8 cellular contexts compared by ENCODE assay signal in genomic region chr3:4980229-4981159, GRCh38. TPM values are rescaled to one million over a fixed set of nuclear protein-coding genes. Genes with fewer than 3 reads are reported as not detected.
A peak's percentile ranks its signal among the peaks of the same experiment; 100 is the strongest.
DNase-seq lines count a peak whose midpoint lies in the region; ATAC-seq and TF ChIP-seq lines count a peak whose summit lies in the region.

No MANE protein-coding gene starts in this region.

- H3K9me3 Mint-ChIP-seq in activated T-helper 17 cell treated with anti-CD3 and anti-CD28 coated beads, Interleukin-2, amount 50 U/mL, for 72 hours, result no peaks in the 10 kb centered on the region
- H3K9me3 Mint-ChIP-seq in naive thymus-derived CD8-positive, alpha-beta T cell, result no peaks in the 10 kb centered on the region
- H3K9me3 Mint-ChIP-seq in stimulated activated memory B cell treated with anti-CD40 and anti-IgM and Interleukin-4, amounts not matched to agents 10 μg/mL and 1 μg/mL and 100 μg/mL, for 72 hours, result no peaks in the 10 kb centered on the region

- peaks cover 84% of the 10 kb centered on the region for H3K36me3 Mint-ChIP-seq in activated T-helper 17 cell treated with anti-CD3 and anti-CD28 coated beads, Interleukin-2, amount 50 U/mL, for 72 hours (ENCODE audit: low read depth)
- H3K36me3 Mint-ChIP-seq in naive thymus-derived CD8-positive, alpha-beta T cell, result peaks cover 0 to 21% (median 4%) of the 10 kb centered on the region in 3 donors
- H3K36me3 Mint-ChIP-seq in stimulated activated memory B cell treated with anti-CD40 and anti-IgM and Interleukin-4, amounts not matched to agents 10 μg/mL and 1 μg/mL and 100 μg/mL, for 72 hours, result peaks cover 54% of the 10 kb centered on the region

- peak overlapping the region; percentile 99 for H3K9ac ChIP-seq in fibroblast of lung (ENCODE audit: insufficient read depth, low read length)

- H3K4me1 Mint-ChIP-seq in activated T-helper 17 cell treated with anti-CD3 and anti-CD28 coated beads, Interleukin-2, amount 50 U/mL, for 72 hours, result peaks cover 30% of the 10 kb centered on the region
- H3K4me1 Mint-ChIP-seq in naive thymus-derived CD8-positive, alpha-beta T cell, result peaks cover 21 to 77% (median 59%) of the 10 kb centered on the region in 4 donors
- H3K4me1 Mint-ChIP-seq in stimulated activated memory B cell treated with anti-CD40 and anti-IgM and Interleukin-4, amounts not matched to agents 10 μg/mL and 1 μg/mL and 100 μg/mL, for 72 hours, result peaks cover 61% of the 10 kb centered on the region

- peak overlapping the region; percentile 75 to 97 (median 80) for H3K4me3 ChIP-seq in fibroblast of lung (replicated peaks in 1 of 4; ENCODE audit: control extremely low read depth in 1 of 4, insufficient read depth in 1 of 4, low read depth in 3 of 4, low read length in 4 of 4)

- POLR2A ChIA-PET in naive thymus-derived CD8-positive, alpha-beta T cell (lab: Charles Lee), result interaction anchor here (0.6 to 1.1 kb wide), 3 partner anchors 20 to 159 kb away, joined by 4 to 6 read pairs (median 4); no protein-coding TSS in a partner anchor

- peaks cover 34% of the 10 kb centered on the region for H3K79me2 ChIP-seq in fibroblast of lung (ENCODE audit: control insufficient read depth, insufficient read depth, low read length)

- peaks cover 5% of the 10 kb centered on the region for H3K36me3 ChIP-seq in fibroblast of lung (ENCODE audit: control insufficient read depth, insufficient read depth, low read length)

- ATAC-seq in activated T-helper 17 cell treated with anti-CD3 and anti-CD28 coated beads, Interleukin-2, amount 50 U/mL, for 72 hours (replicated peaks), result peak; percentile 8
- ATAC-seq in naive thymus-derived CD8-positive, alpha-beta T cell, result peak; percentile 37 to 38
- peak; percentile 9 for ATAC-seq in stimulated activated memory B cell treated with anti-CD40 and anti-IgM and Interleukin-4, amounts not matched to agents 10 μg/mL and 1 μg/mL and 100 μg/mL, for 72 hours

- H3K4me3 Mint-ChIP-seq in activated T-helper 17 cell treated with anti-CD3 and anti-CD28 coated beads, Interleukin-2, amount 50 U/mL, for 72 hours, result peak overlapping the region; percentile 89
- peak overlapping the region; percentile 85 to 97 (median 94) for H3K4me3 Mint-ChIP-seq in naive thymus-derived CD8-positive, alpha-beta T cell
- H3K4me3 Mint-ChIP-seq in stimulated activated memory B cell treated with anti-CD40 and anti-IgM and Interleukin-4, amounts not matched to agents 10 μg/mL and 1 μg/mL and 100 μg/mL, for 72 hours, result peak overlapping the region; percentile 98

- H3K27ac ChIP-seq in fibroblast of lung (ENCODE audit: insufficient read depth, low read length), result peak overlapping the region; percentile 97

- DNase-seq in NCI-H2081 (lab: John Stamatoyannopoulos, UW), result peak; percentile 13 to 32
- DNase-seq in NCI-H2081 treated with DMSO at 0.1 percent for 48 hours (lab: John Stamatoyannopoulos, UW), result no peak
- peak; percentile 95 for DNase-seq in HT1080 (ENCODE audit: low read depth)
- peak; percentile 95 for DNase-seq in RPMI7951 (ENCODE audit: low read depth)
- DNase-seq in fibroblast of lung (ENCODE audit: low read depth in 2 of 2), result peak; percentile 93 to 94
- peak; percentile 61 to 89 (median 83) for DNase-seq in naive thymus-derived CD8-positive, alpha-beta T cell

- no peaks in the 10 kb centered on the region for H4K20me1 ChIP-seq in fibroblast of lung (ENCODE audit: control insufficient read depth, extremely low read depth, insufficient read depth, low read length)

- TF ChIP-seq CTCF in fibroblast of lung (conservative IDR thresholded peaks at IDR 0.05 in 1 of 2, IDR thresholded peaks at IDR 0.05 in 1 of 2; ENCODE audit: low read depth in 1 of 2, low read length in 2 of 2), result peak; percentile 95 to 97

- peak overlapping the region; percentile 84 for H3K4me2 ChIP-seq in fibroblast of lung (ENCODE audit: extremely low read depth, insufficient read depth, low read length)

- peak overlapping the region; percentile 100 for H3K27ac Mint-ChIP-seq in activated T-helper 17 cell treated with anti-CD3 and anti-CD28 coated beads, Interleukin-2, amount 50 U/mL, for 72 hours
- H3K27ac Mint-ChIP-seq in naive thymus-derived CD8-positive, alpha-beta T cell, result peak overlapping the region; percentile 75 to 100 (median 88)
- H3K27ac Mint-ChIP-seq in stimulated activated memory B cell treated with anti-CD40 and anti-IgM and Interleukin-4, amounts not matched to agents 10 μg/mL and 1 μg/mL and 100 μg/mL, for 72 hours, result peak overlapping the region; percentile 98

- H2AFZ ChIP-seq in fibroblast of lung (ENCODE audit: low read length), result no peak overlapping the region

- H3K9me3 ChIP-seq in fibroblast of lung (ENCODE audit: control insufficient read depth, insufficient read depth, low read depth, low read length), result no peaks in the 10 kb centered on the region

- H3K27me3 Mint-ChIP-seq in activated T-helper 17 cell treated with anti-CD3 and anti-CD28 coated beads, Interleukin-2, amount 50 U/mL, for 72 hours, result no peaks in the 10 kb centered on the region
- H3K27me3 Mint-ChIP-seq in naive thymus-derived CD8-positive, alpha-beta T cell, result no peaks in the 10 kb centered on the region
- H3K27me3 Mint-ChIP-seq in stimulated activated memory B cell treated with anti-CD40 and anti-IgM and Interleukin-4, amounts not matched to agents 10 μg/mL and 1 μg/mL and 100 μg/mL, for 72 hours, result no peaks in the 10 kb centered on the region

- peaks cover 25% of the 10 kb centered on the region for H3K4me1 ChIP-seq in fibroblast of lung (ENCODE audit: control insufficient read depth, extremely low read depth, insufficient read depth, low read length)

- no peaks in the 10 kb centered on the region for H3K27me3 ChIP-seq in fibroblast of lung (ENCODE audit: control insufficient read depth, insufficient read depth, low read length)

RNA-seq across cellular contexts. Expression of gene BHLHE40, which starts 1.3 kb away (rescaled TPM):
- total RNA-seq in HT1080 (2014; rRNA removed; shearing (Covaris generic)), result 14.1 and 19.2 TPM in 2 replicates
- polyA plus RNA-seq in HT1080 (2015; cell fraction: cytosol; rRNA removed), result 42.3 and 51.3 TPM in 2 replicates
- polyA plus RNA-seq in HT1080 (2015; cell fraction: nucleus; rRNA removed), result 85.2 and 104 TPM in 2 replicates
- total RNA-seq in RPMI7951 (2014; rRNA removed; shearing (Covaris generic)), result 43.2 and 62.8 TPM in 2 replicates
- 100 to 1,000 TPM; 217 to 527 TPM for total RNA-seq in activated T-helper 17 cell treated with anti-CD3 and anti-CD28 coated beads, Interleukin-2, amount 50 U/mL, for 72 hours
- 12.8 and 16.7 TPM in 2 replicates for total RNA-seq in fibroblast of lung
- polyA plus RNA-seq in fibroblast of lung, result 20.8 and 28.4 TPM in 2 replicates
- 20.9 and 37.6 TPM in 2 replicates for polyA plus RNA-seq in fibroblast of lung (2012)
- polyA minus RNA-seq in fibroblast of lung (ENCODE audit: low replicate concordance), result 46.1 and 68.2 TPM in 2 replicates
- total RNA-seq in naive thymus-derived CD8-positive, alpha-beta T cell, result 1 to 10 TPM; 4.5 to 5.1 TPM
- polyA plus RNA-seq in naive thymus-derived CD8-positive, alpha-beta T cell, result 1 to 10 TPM; 1.1 to 10.0 (median 1.8) TPM
